ENCODE assay signal across 7 cellular contexts in the genomic region with DNA sequence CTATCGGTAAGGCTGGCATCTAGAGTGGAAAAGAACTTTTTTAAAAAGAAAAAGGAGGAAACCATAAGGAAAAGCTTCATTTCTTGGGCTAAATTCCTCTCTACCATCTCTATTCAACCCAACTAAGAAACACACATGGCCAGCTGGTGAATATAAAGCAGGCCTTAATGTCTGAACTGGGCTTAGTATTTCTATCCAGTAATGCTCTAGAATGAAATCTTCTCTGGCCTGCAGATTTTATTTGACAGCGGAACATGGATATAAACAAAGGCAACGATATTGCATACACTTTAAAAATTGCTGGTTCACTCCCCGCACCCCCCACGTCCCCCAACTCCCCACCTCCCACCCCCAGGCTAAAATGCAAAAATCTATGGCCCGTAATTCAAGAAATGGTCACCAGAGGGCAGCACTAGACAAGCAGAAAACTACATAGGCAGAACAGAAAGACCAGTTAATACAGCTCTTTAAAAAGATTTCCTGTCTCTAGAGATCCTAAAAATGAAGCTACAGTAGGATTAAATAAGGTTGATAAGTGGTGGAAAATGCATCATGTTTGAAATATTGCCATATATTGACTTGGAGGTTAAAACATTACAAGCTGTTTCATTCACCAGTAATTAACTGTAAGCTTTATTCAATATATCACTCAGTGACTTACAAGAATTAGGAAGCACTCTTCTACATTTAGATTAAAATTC.
A peak's percentile ranks its signal among the peaks of the same experiment; 100 is the strongest.
DNase-seq lines count a peak whose midpoint lies in the region; ATAC-seq and TF ChIP-seq lines count a peak whose summit lies in the region.

No MANE protein-coding gene starts in this region.

- no peak overlapping the region for H3K4me3 Mint-ChIP-seq in osteocyte (ENCODE audit: unreplicated experiment)

- no peaks in the 10 kb centered on the region for H3K27me3 Mint-ChIP-seq in osteocyte (ENCODE audit: unreplicated experiment)

- H3K9me3 Mint-ChIP-seq in osteocyte (ENCODE audit: unreplicated experiment) = no peaks in the 10 kb centered on the region

- DNase-seq in GM03348 (ENCODE audit: low spot score) = peak; percentile 70
- peak; percentile 27 for DNase-seq in NCI-H748 treated with DMSO at 0.1 percent for 48 hours (lab: John Stamatoyannopoulos, UW)
- DNase-seq in activated T-cell treated with anti-CD3 and anti-CD28 coated beads for 4 hours = peak; percentile 47
- DNase-seq in fibroblast of the aortic adventitia (ENCODE audit: low read depth) = peak; percentile 60
- DNase-seq in osteocyte (ENCODE audit: extremely low spot score, unreplicated experiment) = no peak

- ATAC-seq in HG02798 (IDR thresholded peaks at IDR 0.05; ENCODE audit: poor library complexity, unreplicated experiment) (peak; percentile 66), HG02571 (IDR thresholded peaks at IDR 0.05; ENCODE audit: unreplicated experiment) (no peak)

- TF ChIP-seq CTCF in fibroblast of the aortic adventitia (IDR thresholded peaks at IDR 0.05; ENCODE audit: insufficient read depth, low read length) = peak; percentile 70
- peak; percentile 70 for TF ChIP-seq CTCF in osteocyte (IDR thresholded peaks at IDR 0.05)

- H3K4me3 ChIP-seq in fibroblast of the aortic adventitia (ENCODE audit: low read depth, low read length) = no peak overlapping the region

- peak overlapping the region; percentile 40 for H3K27ac Mint-ChIP-seq in osteocyte (ENCODE audit: unreplicated experiment)

- H3K36me3 Mint-ChIP-seq in osteocyte (ENCODE audit: unreplicated experiment) = no peaks in the 10 kb centered on the region

- H3K4me1 Mint-ChIP-seq in osteocyte (ENCODE audit: unreplicated experiment) = peaks cover 15% of the 10 kb centered on the region
